1 cellular context compared by ENCODE assay signal in genomic region chr19:35931161-35931873, GRCh38.
TF ChIP-seq lines count a peak whose summit lies in the region.

No MANE protein-coding gene starts in this region.

TF ChIP-seq in HepG2, 621 proteins besides CTCF, POLR2A, EP300 and RAD21 (continued from another document and continues in another):
- peak; percentile 63; the same call in 1 of the 2 replicates for TF ChIP-seq ZNF770 (CRISPR knock-in tag; IDR thresholded peaks at IDR 0.05)
- TF ChIP-seq SP2 (CRISPR knock-in tag; IDR thresholded peaks at IDR 0.05), result peak; percentile 79
- TF ChIP-seq CBX5 (CRISPR knock-in tag; IDR thresholded peaks at IDR 0.05; ENCODE audit: borderline replicate concordance), result peak; percentile 85; the same call in 1 of the 2 replicates
- TF ChIP-seq THAP7 (CRISPR knock-in tag; IDR thresholded peaks at IDR 0.05), result 0 out of 2 replicates have a peak, but pooled peaks have one; percentile 49
- TF ChIP-seq ZEB1 (IDR thresholded peaks at IDR 0.05; ENCODE audit: insufficient replicate concordance, low read depth), result no peak
- TF ChIP-seq KMT2B (CRISPR knock-in tag; IDR thresholded peaks at IDR 0.05), result peak; percentile 59; the same call in 1 of the 2 replicates
- TF ChIP-seq ARID3A (IDR thresholded peaks at IDR 0.05; ENCODE audit: low read depth, low read length), result no peak
- TF ChIP-seq ZNF777 (CRISPR knock-in tag; IDR thresholded peaks at IDR 0.05), result no peak
- TF ChIP-seq ZNF788 (CRISPR knock-in tag; IDR thresholded peaks at IDR 0.05; ENCODE audit: borderline replicate concordance), result peak; percentile 71; the same call in 1 of the 2 replicates
- peak; percentile 82 for TF ChIP-seq ZFX (CRISPR knock-in tag; IDR thresholded peaks at IDR 0.05; ENCODE audit: low read depth)
- TF ChIP-seq ZNF703 (CRISPR knock-in tag; IDR thresholded peaks at IDR 0.05; ENCODE audit: borderline replicate concordance), result no peak
- peak; percentile 49; the same call in 1 of the 2 replicates for TF ChIP-seq SMAD1 (CRISPR knock-in tag; IDR thresholded peaks at IDR 0.05; ENCODE audit: borderline replicate concordance, low read depth)
- TF ChIP-seq ZNF260 (CRISPR knock-in tag; IDR thresholded peaks at IDR 0.05; ENCODE audit: borderline replicate concordance, low read depth), result no peak
- peak; percentile 15; the same call in 1 of the 2 replicates for TF ChIP-seq KDM1A (CRISPR knock-in tag; IDR thresholded peaks at IDR 0.05)
- peak; percentile 90 for TF ChIP-seq TFDP2 (CRISPR knock-in tag; IDR thresholded peaks at IDR 0.05)
- TF ChIP-seq ZBED4 (CRISPR knock-in tag; IDR thresholded peaks at IDR 0.05; ENCODE audit: borderline replicate concordance), result peak; percentile 33; the same call in 1 of the 2 replicates
- peak; percentile 43; the same call in 1 of the 2 replicates for TF ChIP-seq ZNF747 (CRISPR knock-in tag; IDR thresholded peaks at IDR 0.05; ENCODE audit: borderline replicate concordance)
- TF ChIP-seq ZBTB8A (CRISPR knock-in tag; IDR thresholded peaks at IDR 0.05; ENCODE audit: borderline replicate concordance, low read depth), result 0 out of 2 replicates have a peak, but pooled peaks have one; percentile 37
- TF ChIP-seq KDM5A (IDR thresholded peaks at IDR 0.05; ENCODE audit: borderline replicate concordance, low read length), result no peak
- TF ChIP-seq NFKBIZ (CRISPR knock-in tag; IDR thresholded peaks at IDR 0.05), result 0 out of 2 replicates have a peak, but pooled peaks have one; percentile 24
- TF ChIP-seq ZNF318 (CRISPR knock-in tag; IDR thresholded peaks at IDR 0.05), result 0 out of 2 replicates have a peak, but pooled peaks have one; percentile 24
- TF ChIP-seq ZNF687 (CRISPR knock-in tag; IDR thresholded peaks at IDR 0.05), result peak; percentile 84
- TF ChIP-seq ZNF724P (CRISPR knock-in tag; IDR thresholded peaks at IDR 0.05; ENCODE audit: borderline replicate concordance), result no peak
- TF ChIP-seq EED (CRISPR knock-in tag; IDR thresholded peaks at IDR 0.05), result no peak
- TF ChIP-seq SP5 (CRISPR knock-in tag; IDR thresholded peaks at IDR 0.05; ENCODE audit: borderline replicate concordance, low read depth), result peak; percentile 79; the same call in 1 of the 2 replicates
